8 cellular contexts compared by ENCODE assay signal in genomic region chr6:150667977-150668716, GRCh38.
DNase-seq lines count a peak whose midpoint lies in the region; ATAC-seq and TF ChIP-seq lines count a peak whose summit lies in the region.

No MANE protein-coding gene starts in this region.

- H3K9ac ChIP-seq in iPS-18a (ENCODE audit: low read length): peak overlapping the region; percentile 9

- ATAC-seq in body of pancreas (peak; percentile 94), GM19035 (IDR thresholded peaks at IDR 0.05; ENCODE audit: unreplicated experiment) (no peak)

- H3K4me3 ChIP-seq in body of pancreas (no peak overlapping the region), iPS-18a (ENCODE audit: low read length) (no peak overlapping the region), skeletal muscle cell (ENCODE audit: low read depth, low read length) (no peak overlapping the region)

- TF ChIP-seq CTCF in LNCAP (IDR thresholded peaks at IDR 0.05) (peak; percentile 10; the same call in 1 of the 2 replicates), body of pancreas (IDR thresholded peaks at IDR 0.05) (peak in 4 of 7 experiments; percentile 31 to 38 (median 34))

- no peaks in the 10 kb centered on the region for H3K36me3 ChIP-seq in body of pancreas (replicated peaks in 1 of 2; ENCODE audit: insufficient read depth in 1 of 2, low read depth in 2 of 2)
- H3K36me3 ChIP-seq in iPS-18a (ENCODE audit: control insufficient read depth, low read depth, low read length): no peaks in the 10 kb centered on the region

- H3K27ac ChIP-seq in body of pancreas (peak overlapping the region in 2 of 4 donors; percentile 14 to 44), iPS-18a (ENCODE audit: low read length) (no peak overlapping the region)

- H3K9me3 ChIP-seq in body of pancreas (no peaks in the 10 kb centered on the region), iPS-18a (ENCODE audit: control insufficient read depth, low read depth, low read length) (no peaks in the 10 kb centered on the region)

- peak; percentile 93 for DNase-seq in Daoy (ENCODE audit: low read depth)
- peak; percentile 90 to 93 (median 93) for DNase-seq in body of pancreas
- peak; percentile 55 for DNase-seq in skeletal muscle cell (ENCODE audit: low read depth)
- no peak for DNase-seq in NCI-H526 treated with DMSO at 0.1 percent for 48 hours (lab: John Stamatoyannopoulos, UW)
- DNase-seq in effector CD8-positive, alpha-beta T cell (lab: John Stamatoyannopoulos, UW): no peak

- TF ChIP-seq POLR2A in body of pancreas (IDR thresholded peaks at IDR 0.05): no peak

- H3K27me3 ChIP-seq in body of pancreas (no peaks in the 10 kb centered on the region), iPS-18a (ENCODE audit: control insufficient read depth, insufficient read depth, low read length) (no peaks in the 10 kb centered on the region)

- 30 to 38% methylated on average over 8 of the region's 8 CpGs for WGBS in body of pancreas, 2 donors

- peaks cover 14% of the 10 kb centered on the region for H3K4me1 ChIP-seq in body of pancreas
- peaks cover 8% of the 10 kb centered on the region for H3K4me1 ChIP-seq in iPS-18a (ENCODE audit: control insufficient read depth, low read depth, low read length)

- intact Hi-C loops in body of pancreas (cut with DNase I): no loop called here

Comparison
In these comparisons a context has a peak if more than half of its experiments do, and no peak if none do; other contexts are left out.
1. DNase-seq: peak in Daoy (single experiment), body of pancreas (4 of 4) and skeletal muscle cell (single experiment); none in NCI-H526 treated with DMSO at 0.1 percent for 48 hours (single experiment) and effector CD8-positive, alpha-beta T cell (single experiment).